ENCODE assay signal across 14 cellular contexts in genomic region chr18:39661856-39662366, GRCh38.
DNase-seq lines count a peak whose midpoint lies in the region; ATAC-seq and TF ChIP-seq lines count a peak whose summit lies in the region.
"Had no signal": no experiment of that assay in that cellular context is flagged by ENCODE, and none has a peak within 500 bp of the region (broad histone marks: within the 10 kb centered on the region; RNA-seq: fewer than 3 reads in every experiment).

No MANE protein-coding gene starts in this region.

- no peaks in the 10 kb centered on the region for H3K27me3 ChIP-seq in ascending aorta

- peak overlapping the region; percentile 15 for H3K4me3 Mint-ChIP-seq in glutamatergic neuron (ENCODE audit: unreplicated experiment)
- H3K4me3 Mint-ChIP-seq: B cell; CD4-positive, alpha-beta T cell had no signal

- H3K27ac ChIP-seq in ascending aorta, result no peak overlapping the region

- H3K27me3 Mint-ChIP-seq in glutamatergic neuron (ENCODE audit: unreplicated experiment), result peaks cover 4% of the 10 kb centered on the region
- H3K27me3 Mint-ChIP-seq: B cell; CD4-positive, alpha-beta T cell had no signal

- H3K27ac Mint-ChIP-seq in glutamatergic neuron (ENCODE audit: unreplicated experiment), result peak overlapping the region; percentile 79
- H3K27ac Mint-ChIP-seq: B cell; CD4-positive, alpha-beta T cell had no signal

- no peaks in the 10 kb centered on the region for H3K36me3 Mint-ChIP-seq in glutamatergic neuron (ENCODE audit: unreplicated experiment)

- in situ Hi-C loops in G401 (cut with HindIII; ENCODE audit: low sequenced_read_pairs), result no loop called here

- no peaks in the 10 kb centered on the region for H3K36me3 ChIP-seq in ascending aorta
- H3K36me3 ChIP-seq: HAP-1 had no signal

- peaks cover 4% of the 10 kb centered on the region for H3K9me3 Mint-ChIP-seq in glutamatergic neuron (ENCODE audit: unreplicated experiment)

- intact Hi-C loops in ascending aorta (cut with DNase I), result no loop called here

- H3K4me1 ChIP-seq in ascending aorta, result no peaks in the 10 kb centered on the region
- H3K4me1 ChIP-seq: HAP-1 had no signal

- peak; percentile 83 for DNase-seq in G401 (ENCODE audit: low spot score)
- peak; percentile 21 to 67 for DNase-seq in NCI-H446 (lab: John Stamatoyannopoulos, UW)
- peak; percentile 78 for DNase-seq in cerebellar cortex (ENCODE audit: low spot score)
- peak; percentile 70 for DNase-seq in glutamatergic neuron
- DNase-seq in ascending aorta (ENCODE audit: low spot score in 2 of 2), result no peak
- no peak for DNase-seq in NCI-H1694 (lab: John Stamatoyannopoulos, UW)
- DNase-seq: Calu3; CD4-positive, alpha-beta T cell; DMS 273 treated with DMSO at 0.1 percent for 48 hours; GOT3 had no signal

- H3K4me1 Mint-ChIP-seq in glutamatergic neuron (ENCODE audit: low read depth, unreplicated experiment), result peaks cover 10% of the 10 kb centered on the region
- H3K4me1 Mint-ChIP-seq: B cell had no signal

- no peak for ATAC-seq in esophagus mucosa
- ATAC-seq: GM12878 had no signal

- no peak for TF ChIP-seq CTCF in glutamatergic neuron (IDR thresholded peaks at IDR 0.05; ENCODE audit: partially characterized antibody, unreplicated experiment)
- no peak for TF ChIP-seq CTCF in ascending aorta (IDR thresholded peaks at IDR 0.05)

- no peaks in the 10 kb centered on the region for H3K9me3 ChIP-seq in ascending aorta
- H3K9me3 ChIP-seq: HAP-1 had no signal

- H3K4me3 ChIP-seq in ascending aorta, result no peak overlapping the region
- H3K4me3 ChIP-seq: GM12878, HAP-1 had no signal

Comparison
In these comparisons a context has a peak if more than half of its experiments do, and no peak if none do; other contexts are left out.
1. DNase-seq: peak in G401 (single experiment), NCI-H446 (2 of 2), cerebellar cortex (single experiment) and glutamatergic neuron (single experiment); none in ascending aorta (0 of 2) and NCI-H1694 (single experiment).